11 cellular contexts compared by ENCODE assay signal in genomic region chr15:88401972-88402656, GRCh38.
DNase-seq lines count a peak whose midpoint lies in the region; ATAC-seq and TF ChIP-seq lines count a peak whose summit lies in the region.
"Had no signal": no experiment of that assay in that cellular context is flagged by ENCODE, and none has a peak within 500 bp of the region (broad histone marks: within the 10 kb centered on the region; RNA-seq: fewer than 3 reads in every experiment).

No MANE protein-coding gene starts in this region.

- peak overlapping the region; percentile 71 to 94 (median 83) for H3K4me2 ChIP-seq in BLaER1 treated with 17β-estradiol and CSF1 and Interleukin-3, amounts not matched to agents 10 nM and 100 nM
- peak overlapping the region; percentile 67 for H3K4me2 ChIP-seq in Karpas-422 (ENCODE audit: low read depth, low read length, poor library complexity, severe bottlenecking)

- H3K9me3 Mint-ChIP-seq in activated CD8-positive, alpha-beta T cell treated with anti-CD3 and anti-CD28 coated beads for 36 hours = no peaks in the 10 kb centered on the region
- no peaks in the 10 kb centered on the region for H3K9me3 Mint-ChIP-seq in memory B cell

- H3K27ac Mint-ChIP-seq in activated CD8-positive, alpha-beta T cell treated with anti-CD3 and anti-CD28 coated beads for 36 hours = no peak overlapping the region
- no peak overlapping the region for H3K27ac Mint-ChIP-seq in memory B cell

- POLR2A ChIA-PET in activated CD8-positive, alpha-beta T cell treated with anti-CD3 and anti-CD28 coated beads for 36 hours (lab: Charles Lee) = no interaction called here

- intact Hi-C loops in activated CD8-positive, alpha-beta T cell treated with anti-CD3 and anti-CD28 coated beads for 36 hours (cut with micrococcal nuclease) = no loop called here

- H3K27me3 Mint-ChIP-seq in activated CD8-positive, alpha-beta T cell treated with anti-CD3 and anti-CD28 coated beads for 36 hours = peaks cover 1% of the 10 kb centered on the region
- peaks cover 3% of the 10 kb centered on the region for H3K27me3 Mint-ChIP-seq in memory B cell

- no peaks in the 10 kb centered on the region for H3K36me3 ChIP-seq in BLaER1 treated with 17β-estradiol and CSF1 and Interleukin-3, amounts not matched to agents 10 nM and 100 nM
- H3K36me3 ChIP-seq in Karpas-422 (ENCODE audit: insufficient read depth, low read length) = no peaks in the 10 kb centered on the region

- peak; percentile 79 for DNase-seq in Karpas-422
- DNase-seq in activated CD8-positive, alpha-beta T cell treated with anti-CD3 and anti-CD28 coated beads for 36 hours = peak; percentile 67
- DNase-seq in memory B cell (ENCODE audit: low spot score in 2 of 2) = no peak
- DNase-seq in NCI-H2171 (lab: John Stamatoyannopoulos, UW) = no peak
- DNase-seq in GF-D8 (lab: John Stamatoyannopoulos, UW) = no peak
- DNase-seq: mammary epithelial cell, NCI-H748 treated with DMSO at 0.1 percent for 48 hours had no signal

- TF ChIP-seq CTCF in activated CD8-positive, alpha-beta T cell treated with anti-CD3 and anti-CD28 coated beads for 36 hours (IDR thresholded peaks at IDR 0.05) = no peak

- peaks cover 22 to 78% (median 65%) of the 10 kb centered on the region in 10 experiments for H3K4me1 ChIP-seq in BLaER1 treated with 17β-estradiol and CSF1 and Interleukin-3, amounts not matched to agents 10 nM and 100 nM
- peaks cover 40% of the 10 kb centered on the region for H3K4me1 ChIP-seq in Karpas-422 (ENCODE audit: low read length)

- H2AFZ ChIP-seq in Karpas-422 (ENCODE audit: low read length) = no peak overlapping the region; the same call in 1 of the 2 replicates

- CTCF ChIA-PET in activated CD8-positive, alpha-beta T cell treated with anti-CD3 and anti-CD28 coated beads for 36 hours (lab: Charles Lee) = interaction anchor here (0.9 to 1.7 kb wide), 3 partner anchors 155 to 263 kb away, joined by 3 to 4 read pairs (median 4); no protein-coding TSS in a partner anchor

- peak overlapping the region; percentile 4 to 80 (median 70); a peak in 20 of 22 replicates for H3K9ac ChIP-seq in BLaER1 treated with 17β-estradiol and CSF1 and Interleukin-3, amounts not matched to agents 10 nM and 100 nM
- H3K9ac ChIP-seq in Karpas-422 (ENCODE audit: low read length) = peak overlapping the region; percentile 58

- no peaks in the 10 kb centered on the region for H3K79me2 ChIP-seq in Karpas-422 (ENCODE audit: low read length)

- H4K20me1 ChIP-seq in BLaER1 treated with 17β-estradiol and CSF1 and Interleukin-3, amounts not matched to agents 10 nM and 100 nM = no peaks in the 10 kb centered on the region
- H4K20me1 ChIP-seq in Karpas-422 (ENCODE audit: insufficient read depth, low read depth, low read length) = peaks cover 7% of the 10 kb centered on the region

- no peaks in the 10 kb centered on the region for H3K9me2 ChIP-seq in Karpas-422 (replicated peaks; ENCODE audit: insufficient read depth, low read length)

- H3K4me3 ChIP-seq in BLaER1 treated with 17β-estradiol and CSF1 and Interleukin-3, amounts not matched to agents 10 nM and 100 nM = peak overlapping the region in 9 of 10 experiments; percentile 13 to 52 (median 37); a peak in 15 of 20 replicates
- peak overlapping the region; percentile 57 for H3K4me3 ChIP-seq in Karpas-422 (ENCODE audit: low read length)

- peak; percentile 79 for ATAC-seq in activated CD8-positive, alpha-beta T cell treated with anti-CD3 and anti-CD28 coated beads for 36 hours
- ATAC-seq in memory B cell (ENCODE audit: low read depth) = peak; percentile 54
- no peak for ATAC-seq in HG03159 (IDR thresholded peaks at IDR 0.05; ENCODE audit: unreplicated experiment)
- no peak for ATAC-seq in HG03439 (IDR thresholded peaks at IDR 0.05; ENCODE audit: unreplicated experiment)

- peaks cover 11% of the 10 kb centered on the region for H3K4me1 Mint-ChIP-seq in activated CD8-positive, alpha-beta T cell treated with anti-CD3 and anti-CD28 coated beads for 36 hours (ENCODE audit: low read depth)
- peaks cover 5% of the 10 kb centered on the region for H3K4me1 Mint-ChIP-seq in memory B cell

- peaks cover 14 to 29% (median 22%) of the 10 kb centered on the region in 11 experiments; a peak in 21 of 22 replicates for H3K9me3 ChIP-seq in BLaER1 treated with 17β-estradiol and CSF1 and Interleukin-3, amounts not matched to agents 10 nM and 100 nM (replicated peaks in 1 of 11)
- H3K9me3 ChIP-seq in Karpas-422 (ENCODE audit: low read length) = no peaks in the 10 kb centered on the region

- peak overlapping the region in 10 of 11 experiments; percentile 6 to 89 (median 82); a peak in 19 of 22 replicates for H3K27ac ChIP-seq in BLaER1 treated with 17β-estradiol and CSF1 and Interleukin-3, amounts not matched to agents 10 nM and 100 nM
- H3K27ac ChIP-seq in Karpas-422 (ENCODE audit: low read length) = peak overlapping the region; percentile 74
- H3K27ac ChIP-seq: epithelial cell of prostate had no signal

- no peak overlapping the region for H3K4me3 Mint-ChIP-seq in activated CD8-positive, alpha-beta T cell treated with anti-CD3 and anti-CD28 coated beads for 36 hours
- peak overlapping the region; percentile 21 for H3K4me3 Mint-ChIP-seq in memory B cell

- no peaks in the 10 kb centered on the region for H3K27me3 ChIP-seq in BLaER1 treated with 17β-estradiol and CSF1 and Interleukin-3, amounts not matched to agents 10 nM and 100 nM
- no peaks in the 10 kb centered on the region; the same call in 1 of the 2 replicates for H3K27me3 ChIP-seq in Karpas-422 (ENCODE audit: low read length)

- no peaks in the 10 kb centered on the region for H3K36me3 Mint-ChIP-seq in activated CD8-positive, alpha-beta T cell treated with anti-CD3 and anti-CD28 coated beads for 36 hours (ENCODE audit: low read depth)
- no peaks in the 10 kb centered on the region for H3K36me3 Mint-ChIP-seq in memory B cell

Comparison
In these comparisons a context has a peak if more than half of its experiments do, and no peak if none do; other contexts are left out.
1. DNase-seq: peak in Karpas-422 (single experiment) and activated CD8-positive, alpha-beta T cell treated with anti-CD3 and anti-CD28 coated beads for 36 hours (single experiment); none in memory B cell (0 of 2), NCI-H2171 (single experiment) and GF-D8 (single experiment).
2. ATAC-seq: peak in activated CD8-positive, alpha-beta T cell treated with anti-CD3 and anti-CD28 coated beads for 36 hours (single experiment) and memory B cell (single experiment); none in HG03159 (single experiment) and HG03439 (single experiment).